18 cellular contexts compared by ENCODE assay signal in the genomic region with DNA sequence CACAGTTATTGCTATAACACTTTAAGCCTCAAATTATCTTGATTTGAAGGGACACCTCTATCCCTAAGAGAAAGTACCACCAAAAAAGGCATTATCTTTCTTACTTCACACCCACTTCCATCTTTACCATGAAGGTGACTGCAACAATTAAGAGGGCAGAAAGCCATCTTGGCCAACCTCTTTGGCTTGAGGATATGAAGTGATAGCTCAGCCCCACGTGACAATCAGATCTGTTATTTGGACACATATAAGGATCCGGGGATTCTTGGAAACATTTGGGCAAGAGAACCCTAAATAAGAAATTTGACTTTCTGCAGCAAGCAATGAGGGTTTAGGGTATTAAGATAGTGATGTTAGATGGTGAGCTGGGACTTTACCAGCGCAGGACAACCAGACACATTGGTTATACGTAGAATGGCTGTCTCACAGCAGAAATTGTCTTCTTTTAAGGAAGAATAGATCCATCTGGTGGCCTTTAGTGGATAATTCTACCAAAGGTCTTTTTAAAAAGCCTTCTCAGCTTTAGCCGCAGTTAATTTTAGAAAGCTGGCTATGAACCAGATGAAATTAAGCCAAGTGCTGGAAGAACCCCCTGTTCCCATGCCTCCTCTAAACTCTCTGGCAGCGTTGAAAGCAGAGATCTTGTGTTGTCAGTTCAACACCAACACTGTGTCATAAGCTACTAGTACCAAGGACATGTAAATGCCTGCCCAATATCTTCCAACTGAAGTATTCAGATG. TPM values are rescaled to one million over a fixed set of nuclear protein-coding genes. Genes with fewer than 3 reads are reported as not detected.
A peak's percentile ranks its signal among the peaks of the same experiment; 100 is the strongest.
DNase-seq lines count a peak whose midpoint lies in the region; ATAC-seq, FAIRE-seq and TF ChIP-seq lines count a peak whose summit lies in the region.
"Had no signal": no experiment of that assay in that cellular context is flagged by ENCODE, and none has a peak within 500 bp of the region (broad histone marks: within the 10 kb centered on the region; RNA-seq: fewer than 3 reads in every experiment).

No MANE protein-coding gene starts in this region.

- peaks cover 18% of the 10 kb centered on the region for H3K36me3 Mint-ChIP-seq in natural killer cell
- H3K36me3 Mint-ChIP-seq in natural killer cell treated with Interleukin-12 subunit alpha and Interleukin-12 subunit beta and Interleukin-15 and Interleukin-18, amount 100 ng/mL, for 72 hours, result peaks cover 22% of the 10 kb centered on the region

- H3K27ac ChIP-seq in neutrophil, result peak overlapping the region; percentile 37

- no peak overlapping the region for H3K4me3 ChIP-seq in neutrophil (ENCODE audit: low read depth in 1 of 2, low read length in 1 of 2)
- H3K4me3 ChIP-seq: HAP-1, vagina had no signal

- H3K27ac Mint-ChIP-seq in natural killer cell, result peak overlapping the region; percentile 18 to 50
- H3K27ac Mint-ChIP-seq in natural killer cell treated with Interleukin-12 subunit alpha and Interleukin-12 subunit beta and Interleukin-15 and Interleukin-18, amount 100 ng/mL, for 72 hours, result no peak overlapping the region
- H3K27ac Mint-ChIP-seq: activated CD8-positive, alpha-beta T cell treated with anti-CD3 and anti-CD28 coated beads for 36 hours; activated T-helper 2 cell treated with anti-CD3 and anti-CD28 coated beads, Interferon-gamma antibody, Interleukin-2, Interleukin-4, amounts not matched to agents 10 μg/mL and 5 μg/mL and 100 μg/mL, durations not matched to agents 14 hours and 24 hours and 36 hours had no signal

- no peak for DNase-seq in natural killer cell
- no peak for DNase-seq in natural killer cell treated with Interleukin-12 subunit alpha and Interleukin-12 subunit beta and Interleukin-15 and Interleukin-18, amount 100 ng/mL, for 72 hours (ENCODE audit: low spot score)
- DNase-seq in fibroblast of the conjunctiva (ENCODE audit: low read depth), result peak; percentile 6
- no peak for DNase-seq in omental fat pad (ENCODE audit: low spot score)
- DNase-seq in D721Med (ENCODE audit: insufficient read length, low spot score), result no peak
- DNase-seq: activated CD8-positive, alpha-beta T cell treated with anti-CD3 and anti-CD28 coated beads for 36 hours; islet precursor cell; NCI-H1417; stimulated activated CD4-positive, alpha-beta T cell treated with anti-CD3 and anti-CD28 coated beads, Interleukin-2, amount 100 ng/mL, for 48 hours had no signal

- no peak for FAIRE-seq in D721Med (lab: Jason Lieb, UNC)

- intact Hi-C loops in natural killer cell (cut with micrococcal nuclease), result no loop called here

- no peaks in the 10 kb centered on the region for H3K27me3 Mint-ChIP-seq in natural killer cell (ENCODE audit: low read depth in 2 of 2)
- H3K27me3 Mint-ChIP-seq in natural killer cell treated with Interleukin-12 subunit alpha and Interleukin-12 subunit beta and Interleukin-15 and Interleukin-18, amount 100 ng/mL, for 72 hours, result no peaks in the 10 kb centered on the region
- H3K27me3 Mint-ChIP-seq: activated CD8-positive, alpha-beta T cell treated with anti-CD3 and anti-CD28 coated beads for 36 hours had no signal

- no peaks in the 10 kb centered on the region for H3K9me3 ChIP-seq in neutrophil
- H3K9me3 ChIP-seq: HAP-1, vagina had no signal

- peaks cover 86% of the 10 kb centered on the region for H3K36me3 ChIP-seq in neutrophil
- H3K36me3 ChIP-seq: HAP-1, vagina had no signal

- H3K4me1 ChIP-seq in neutrophil (ENCODE audit: control insufficient read depth in 1 of 2, insufficient read depth in 1 of 2, low read depth in 1 of 2, low read length in 1 of 2), result peaks cover 6 to 21% of the 10 kb centered on the region in 2 experiments
- H3K4me1 ChIP-seq: HAP-1, vagina had no signal

- no peaks in the 10 kb centered on the region for H3K9me3 Mint-ChIP-seq in natural killer cell
- no peaks in the 10 kb centered on the region for H3K9me3 Mint-ChIP-seq in natural killer cell treated with Interleukin-12 subunit alpha and Interleukin-12 subunit beta and Interleukin-15 and Interleukin-18, amount 100 ng/mL, for 72 hours

- H3K27me3 ChIP-seq in neutrophil, result no peaks in the 10 kb centered on the region
- H3K27me3 ChIP-seq: vagina had no signal

- ATAC-seq in natural killer cell (no peak), GM21447 (IDR thresholded peaks at IDR 0.05; ENCODE audit: unreplicated experiment) (no peak), omental fat pad (ENCODE audit: low FRiP score) (no peak), HG03378 (IDR thresholded peaks at IDR 0.05; ENCODE audit: unreplicated experiment) (no peak)
- no peak for ATAC-seq in natural killer cell treated with Interleukin-12 subunit alpha and Interleukin-12 subunit beta and Interleukin-15 and Interleukin-18, amount 100 ng/mL, for 72 hours
- ATAC-seq: activated CD8-positive, alpha-beta T cell treated with anti-CD3 and anti-CD28 coated beads for 36 hours; SK-N-SH treated with all-trans-retinoic acid at 6 μM for 48 hours had no signal

- no peak overlapping the region for H3K4me3 Mint-ChIP-seq in natural killer cell
- H3K4me3 Mint-ChIP-seq in natural killer cell treated with Interleukin-12 subunit alpha and Interleukin-12 subunit beta and Interleukin-15 and Interleukin-18, amount 100 ng/mL, for 72 hours, result no peak overlapping the region
- H3K4me3 Mint-ChIP-seq: activated CD8-positive, alpha-beta T cell treated with anti-CD3 and anti-CD28 coated beads for 36 hours had no signal

- TF ChIP-seq CTCF in natural killer cell (IDR thresholded peaks at IDR 0.05) (no peak), neutrophil (IDR thresholded peaks at IDR 0.05) (no peak), omental fat pad (IDR thresholded peaks at IDR 0.05) (no peak), D721Med (IDR thresholded peaks at IDR 0.05; ENCODE audit: insufficient read depth, missing control alignments) (no peak)

- peaks cover 28 to 30% of the 10 kb centered on the region in 2 donors for H3K4me1 Mint-ChIP-seq in natural killer cell
- H3K4me1 Mint-ChIP-seq in natural killer cell treated with Interleukin-12 subunit alpha and Interleukin-12 subunit beta and Interleukin-15 and Interleukin-18, amount 100 ng/mL, for 72 hours (ENCODE audit: low read depth in 2 of 2), result peaks cover 16 to 20% of the 10 kb centered on the region in 2 donors

RNA-seq across cellular contexts. Expression of gene HCLS1, which starts 12.3 kb away (rescaled TPM):
- total RNA-seq in natural killer cell, result 100 to 1,000 TPM; 331 to 356 (median 336) TPM
- total RNA-seq in natural killer cell treated with Interleukin-12 subunit alpha and Interleukin-12 subunit beta and Interleukin-15 and Interleukin-18, amount 100 ng/mL, for 72 hours, result 100 to 1,000 TPM; 252 to 297 TPM
- total RNA-seq in omental fat pad, result 100 to 1,000 TPM in 3 of 4 donors, 10 to 100 TPM in 1; 61.5 to 164 (median 132) TPM

RNA-seq across cellular contexts. Expression of gene FBXO40, which starts 55.2 kb away (rescaled TPM):
- total RNA-seq in natural killer cell (not detected), omental fat pad (under 1 TPM in 2 of 4 donors, not detected in 2; 0.06 to 0.32 TPM)
- total RNA-seq in natural killer cell treated with Interleukin-12 subunit alpha and Interleukin-12 subunit beta and Interleukin-15 and Interleukin-18, amount 100 ng/mL, for 72 hours, result not detected
- total RNA-seq: activated CD8-positive, alpha-beta T cell treated with anti-CD3 and anti-CD28 coated beads for 36 hours; activated T-helper 2 cell treated with anti-CD3 and anti-CD28 coated beads, Interferon-gamma antibody, Interleukin-2, Interleukin-4, amounts not matched to agents 10 μg/mL and 5 μg/mL and 100 μg/mL, durations not matched to agents 14 hours and 24 hours and 36 hours; glomerular endothelial cell; NCI-H460; vagina had no signal

Comparison
In these comparisons a context has a peak if more than half of its experiments do, and no peak if none do; other contexts are left out.
1. H3K27ac Mint-ChIP-seq: peak in natural killer cell (2 of 2); none in natural killer cell treated with Interleukin-12 subunit alpha and Interleukin-12 subunit beta and Interleukin-15 and Interleukin-18, amount 100 ng/mL, for 72 hours (0 of 2).